ENCODE assay signal across 19 cellular contexts in the genomic region with DNA sequence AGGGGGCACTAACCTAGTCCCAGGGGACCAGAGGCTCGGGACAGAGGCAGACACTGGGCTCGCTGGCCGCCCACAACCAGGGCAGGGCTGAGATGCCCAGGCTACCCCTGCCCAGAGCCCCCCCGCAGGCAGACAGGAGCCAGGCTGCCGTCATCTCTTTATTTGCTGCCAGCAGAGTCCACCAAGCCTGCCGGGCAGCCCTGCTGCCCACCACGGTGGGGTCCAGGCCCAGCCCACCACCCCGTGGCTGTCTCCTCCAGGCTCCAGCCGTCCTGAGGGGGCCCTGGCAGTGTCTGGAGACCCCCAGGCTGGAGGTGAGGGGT. TPM values are rescaled to one million over a fixed set of nuclear protein-coding genes. Genes with fewer than 3 reads are reported as not detected.
DNase-seq lines count a peak whose midpoint lies in the region; ATAC-seq, FAIRE-seq and TF ChIP-seq lines count a peak whose summit lies in the region.
"Had no signal": no experiment of that assay in that cellular context is flagged by ENCODE, and none has a peak within 500 bp of the region (broad histone marks: within the 10 kb centered on the region; RNA-seq: fewer than 3 reads in every experiment).

No MANE protein-coding gene starts in this region.

- peak; percentile 1 for ATAC-seq in stimulated activated naive CD8-positive, alpha-beta T cell treated with anti-CD3 and anti-CD28 coated beads, Interleukin-15, amount 100 ng/mL, for 72 hours
- no peak for ATAC-seq in stimulated activated naive CD8-positive, alpha-beta T cell treated with anti-CD3 and anti-CD28 coated beads, Interleukin-15, Interleukin-2, amounts not matched to agents 100 U/mL and 50 U/mL, for 24 hours
- no peak for ATAC-seq in K562
- ATAC-seq in lower lobe of right lung = no peak

- H3K4me1 ChIP-seq in K562 (replicated peaks in 1 of 2; ENCODE audit: control insufficient read depth in 2 of 2, insufficient read depth in 2 of 2, low read length in 2 of 2) = peaks cover under 1 to 55% of the 10 kb centered on the region in 2 experiments; a peak in 3 of 5 replicates
- H3K4me1 ChIP-seq in lower lobe of right lung = no peaks in the 10 kb centered on the region
- H3K4me1 ChIP-seq: A549, Caco-2 had no signal

- H3K27me3 ChIP-seq in K562 (ENCODE audit: control insufficient read depth in 2 of 2, insufficient read depth in 2 of 2, low read length in 2 of 2) = no peaks in the 10 kb centered on the region
- no peaks in the 10 kb centered on the region for H3K27me3 ChIP-seq in lower lobe of right lung (ENCODE audit: low read depth)

- no peaks in the 10 kb centered on the region for H3K9me3 Mint-ChIP-seq in stimulated activated naive CD8-positive, alpha-beta T cell treated with anti-CD3 and anti-CD28 coated beads, Interleukin-15, amount 100 ng/mL, for 72 hours
- H3K9me3 Mint-ChIP-seq: CD8-positive, alpha-beta memory T cell had no signal

- CTCF ChIA-PET in K562 (lab: Yijun Ruan, JAX; ENCODE audit: low intra/inter-chr PET ratio) = interaction anchor here (0.6 to 2.1 kb wide), 3 partner anchors 30 to 75 kb away, joined by 4 to 19 read pairs (median 5); no protein-coding TSS in a partner anchor

- TF ChIP-seq CTCF in K562 (IDR thresholded peaks at IDR 0.05 in 2 of 3, conservative IDR thresholded peaks at IDR 0.05 in 1 of 3; ENCODE audit: insufficient read depth in 2 of 3, low read depth in 1 of 3, low read length in 3 of 3) (no peak), lower lobe of right lung (IDR thresholded peaks at IDR 0.05) (no peak)

- H3K9ac ChIP-seq in K562 (ENCODE audit: insufficient read depth in 1 of 2, low read depth in 2 of 2, low read length in 2 of 2) = peak overlapping the region in 1 of 2 experiments; percentile 45; a peak in 1 of 4 replicates

- no peak overlapping the region for H2AFZ ChIP-seq in K562 (ENCODE audit: low read depth, low read length)

- in situ Hi-C loops in K562 (cut with MboI) = no loop called here

- H3K79me2 ChIP-seq in K562 (ENCODE audit: control insufficient read depth, insufficient read depth, low read length) = no peaks in the 10 kb centered on the region

- H3K27ac ChIP-seq in K562 (ENCODE audit: extremely low read depth, low read depth, low read length) (no peak overlapping the region), lower lobe of right lung (no peak overlapping the region), temporal lobe (ENCODE audit: low read depth, low read length) (peak overlapping the region; percentile 99)
- H3K27ac ChIP-seq: HL-60 had no signal

- no peak overlapping the region for H3K4me3 Mint-ChIP-seq in stimulated activated naive CD8-positive, alpha-beta T cell treated with anti-CD3 and anti-CD28 coated beads, Interleukin-15, amount 100 ng/mL, for 72 hours
- H3K4me3 Mint-ChIP-seq: CD14-positive monocyte; CD8-positive, alpha-beta memory T cell had no signal

- intact Hi-C loops in K562 (cut with micrococcal nuclease) (loop anchor here (10.0 kb wide), 1 partner anchor 61 kb away; the partner anchor contains the start of gene TBXA2R), lower lobe of right lung (cut with DNase I) (no loop called here)

- peak overlapping the region in 1 of 2 donors; percentile 63 for H3K27ac Mint-ChIP-seq in stimulated activated naive CD8-positive, alpha-beta T cell treated with anti-CD3 and anti-CD28 coated beads, Interleukin-15, amount 100 ng/mL, for 72 hours
- H3K27ac Mint-ChIP-seq: CD14-positive monocyte; CD8-positive, alpha-beta memory T cell had no signal

- no peak for TF ChIP-seq RAD21 in K562 (CRISPR knock-in tag; conservative IDR thresholded peaks at IDR 0.05 in 1 of 2, IDR thresholded peaks at IDR 0.05 in 1 of 2)

- H3K36me3 ChIP-seq in K562 (ENCODE audit: control insufficient read depth, insufficient read depth, low read length) (peaks cover 59% of the 10 kb centered on the region; the same call in 2 of the 3 replicates), lower lobe of right lung (peaks cover 48% of the 10 kb centered on the region)

- POLR2A ChIA-PET in K562 (lab: Yijun Ruan, JAX) = no interaction called here

- peaks cover 5% of the 10 kb centered on the region; the same call in 1 of the 2 replicates for H4K20me1 ChIP-seq in K562 (replicated peaks; ENCODE audit: control insufficient read depth, insufficient read depth, low read length)

- peaks cover 31% of the 10 kb centered on the region for H3K4me1 Mint-ChIP-seq in stimulated activated naive CD8-positive, alpha-beta T cell treated with anti-CD3 and anti-CD28 coated beads, Interleukin-15, amount 100 ng/mL, for 72 hours

- FAIRE-seq in K562 (lab: Jason Lieb, UNC) = no peak
- FAIRE-seq: A549, GM18507 had no signal

- H3K27me3 Mint-ChIP-seq in stimulated activated naive CD8-positive, alpha-beta T cell treated with anti-CD3 and anti-CD28 coated beads, Interleukin-15, amount 100 ng/mL, for 72 hours = no peaks in the 10 kb centered on the region
- H3K27me3 Mint-ChIP-seq: CD8-positive, alpha-beta memory T cell had no signal

- 0 out of 2 replicates have a peak, but pooled peaks have one; percentile 8 for TF ChIP-seq POLR2A in K562 (conservative IDR thresholded peaks at IDR 0.05)

- no peaks in the 10 kb centered on the region for H3K9me3 ChIP-seq in K562 (replicated peaks; ENCODE audit: control insufficient read depth, insufficient read depth, low read depth, low read length)
- no peaks in the 10 kb centered on the region for H3K9me3 ChIP-seq in lower lobe of right lung
- H3K9me3 ChIP-seq: A549, Caco-2 had no signal

- DNase-seq in stimulated activated naive CD8-positive, alpha-beta T cell treated with anti-CD3 and anti-CD28 coated beads, Interleukin-15, amount 100 ng/mL, for 72 hours = no peak
- DNase-seq in stimulated activated naive CD8-positive, alpha-beta T cell treated with anti-CD3 and anti-CD28 coated beads, Interleukin-15, Interleukin-2, amounts not matched to agents 100 U/mL and 50 U/mL, for 24 hours = no peak
- DNase-seq in K562 (ENCODE audit: extremely low read depth in 1 of 4, low spot score in 3 of 4) = no peak
- peak; percentile 35 for DNase-seq in lower lobe of right lung
- DNase-seq in NAMALWA (ENCODE audit: low spot score) = no peak
- DNase-seq in AG08396 (ENCODE audit: low spot score) = no peak
- DNase-seq in stimulated activated CD4-positive, alpha-beta T cell treated with anti-CD3 and anti-CD28 coated beads, Interleukin-4, amount 100 ng/mL, for 24 hours = no peak
- DNase-seq: Caco-2; CD8-positive, alpha-beta memory T cell; DND-41; GDM1 had no signal

- 92% methylated on average over 7 of the region's 9 CpGs for WGBS in K562 (ENCODE audit: insufficient coverage, low coverage, missing lambda C conversion rate)

- H3K4me3 ChIP-seq in K562 (no peak overlapping the region), lower lobe of right lung (no peak overlapping the region)
- H3K4me3 ChIP-seq: A549 had no signal

- H3K4me2 ChIP-seq in K562 (ENCODE audit: insufficient read depth, low read length) = no peak overlapping the region
- H3K4me2 ChIP-seq: A549 had no signal

- no peak for TF ChIP-seq EP300 in K562 (IDR thresholded peaks at IDR 0.05; ENCODE audit: low read length)

- no TSS peak for BruUV-seq in K562 (replicated peaks; lab: Mats Ljungman, UMichigan)

- H3K9me1 ChIP-seq in K562 (ENCODE audit: control insufficient read depth, insufficient read depth, low read length) = no peaks in the 10 kb centered on the region

RNA-seq across cellular contexts. Expression of gene TEKTIP1, which starts 5.0 kb away (rescaled TPM):
- not detected in 2 replicates for total RNA-seq in K562 (2011; cell fraction: chromatin; rRNA removed; ENCODE audit: low replicate concordance)
- total RNA-seq in K562 (2011; cell fraction: nucleolus; rRNA removed) = not detected in 2 replicates
- total RNA-seq in K562 (2011; cell fraction: nucleoplasm; rRNA removed) = not detected in 2 replicates
- total RNA-seq in K562 (2014; rRNA removed) (not detected in 2 replicates), K562 (2014; rRNA removed; fragmentation: Illumina TruSeq; extraction: Trizol) (not detected in 2 replicates), K562 (2015; rRNA removed; fragmentation: Illumina TruSeq; extraction: Trizol) (0.26 TPM in 1 of 2 replicates, not detected in the other), K562 (2021) (0.29 and 0.66 TPM in 2 replicates), lower lobe of right lung (2.2 TPM), temporal lobe (not detected)
- polyA plus RNA-seq in K562 (2011; rRNA removed) (not detected in 2 replicates), K562 (2014; fragmentation: Illumina TruSeq; extraction: Trizol) (not detected in 2 replicates), K562 (2014; fragmentation: Nextera tagmentation; extraction: Ambion mirVana) (not detected), K562 (2014; rRNA removed) (not detected in 2 replicates)
- polyA plus RNA-seq in K562 (2011; cell fraction: cytosol; rRNA removed) = not detected in 2 replicates
- polyA plus RNA-seq in K562 (2011; cell fraction: nucleus; rRNA removed) = 0.53 TPM in 1 of 2 replicates, not detected in the other
- polyA plus RNA-seq in K562 (2012) = 0.44 and 0.68 TPM in 2 replicates
- polyA minus RNA-seq in K562 (2011; rRNA and poly(A)+ RNA removed) = not detected in 2 replicates
- not detected in 2 replicates for polyA minus RNA-seq in K562 (2011; cell fraction: cytosol; rRNA and poly(A)+ RNA removed)
- not detected in 2 replicates for polyA minus RNA-seq in K562 (2011; cell fraction: nucleus; rRNA and poly(A)+ RNA removed)
- total RNA-seq: H4 had no signal
- polyA plus RNA-seq: A549, AG04450, BJ, CD14-positive monocyte had no signal

RNA-seq across cellular contexts. Expression of gene MFSD12, which starts 13.4 kb away (rescaled TPM):
- 80.9 and 267 TPM in 2 replicates for total RNA-seq in K562 (2011; cell fraction: chromatin; rRNA removed; ENCODE audit: low replicate concordance)
- total RNA-seq in K562 (2011; cell fraction: nucleolus; rRNA removed) = 253 and 311 TPM in 2 replicates
- total RNA-seq in K562 (2011; cell fraction: nucleoplasm; rRNA removed) = 151 and 160 TPM in 2 replicates
- total RNA-seq in K562 (2014; rRNA removed) (99.9 and 103 TPM in 2 replicates), K562 (2014; rRNA removed; fragmentation: Illumina TruSeq; extraction: Trizol) (18.8 and 21.5 TPM in 2 replicates), K562 (2015; rRNA removed; fragmentation: Illumina TruSeq; extraction: Trizol) (34.8 and 40.7 TPM in 2 replicates), K562 (2021) (110 and 112 TPM in 2 replicates), lower lobe of right lung (80.7 TPM), temporal lobe (24.6 TPM)
- polyA plus RNA-seq in K562 (2011; rRNA removed) (31.8 and 53.9 TPM in 2 replicates), K562 (2014; fragmentation: Illumina TruSeq; extraction: Trizol) (28.2 and 63.0 TPM in 2 replicates), K562 (2014; fragmentation: Nextera tagmentation; extraction: Ambion mirVana) (1 to 10 TPM in 1 of 2 experiments, under 1 TPM in 1; 0.69 to 1.7 TPM), K562 (2014; rRNA removed) (79.9 and 80.7 TPM in 2 replicates)
- polyA plus RNA-seq in K562 (2011; cell fraction: cytosol; rRNA removed) = 48.2 and 140 TPM in 2 replicates
- polyA plus RNA-seq in K562 (2011; cell fraction: nucleus; rRNA removed) = 127 and 224 TPM in 2 replicates
- polyA plus RNA-seq in K562 (2012) = 63.5 and 81.8 TPM in 2 replicates
- 19.6 and 27.4 TPM in 2 replicates for polyA minus RNA-seq in K562 (2011; rRNA and poly(A)+ RNA removed)
- polyA minus RNA-seq in K562 (2011; cell fraction: cytosol; rRNA and poly(A)+ RNA removed) = 64.0 and 66.5 TPM in 2 replicates
- polyA minus RNA-seq in K562 (2011; cell fraction: nucleus; rRNA and poly(A)+ RNA removed) = 38.5 and 38.8 TPM in 2 replicates

RNA-seq across cellular contexts. Expression of gene HMG20B, which starts 28.7 kb away (rescaled TPM):
- total RNA-seq in K562 (2011; cell fraction: chromatin; rRNA removed; ENCODE audit: low replicate concordance) = 47.2 and 115 TPM in 2 replicates
- total RNA-seq in K562 (2011; cell fraction: nucleolus; rRNA removed) = 85.8 and 97.1 TPM in 2 replicates
- 68.6 and 70.5 TPM in 2 replicates for total RNA-seq in K562 (2011; cell fraction: nucleoplasm; rRNA removed)
- total RNA-seq in K562 (2014; rRNA removed) = 137 and 148 TPM in 2 replicates
- 18.2 and 18.5 TPM in 2 replicates for total RNA-seq in K562 (2014; rRNA removed; fragmentation: Illumina TruSeq; extraction: Trizol)
- 37.6 and 38.6 TPM in 2 replicates for total RNA-seq in K562 (2015; rRNA removed; fragmentation: Illumina TruSeq; extraction: Trizol)
- total RNA-seq in K562 (2021) = 122 and 125 TPM in 2 replicates
- 47.6 and 54.4 TPM in 2 replicates for polyA plus RNA-seq in K562 (2011; rRNA removed)
- polyA plus RNA-seq in K562 (2011; cell fraction: cytosol; rRNA removed) = 49.5 and 107 TPM in 2 replicates
- 169 and 253 TPM in 2 replicates for polyA plus RNA-seq in K562 (2011; cell fraction: nucleus; rRNA removed)
- polyA plus RNA-seq in K562 (2012) = 75.9 and 122 TPM in 2 replicates
- 25.6 and 53.2 TPM in 2 replicates for polyA plus RNA-seq in K562 (2014; fragmentation: Illumina TruSeq; extraction: Trizol)
- polyA plus RNA-seq in K562 (2014; fragmentation: Nextera tagmentation; extraction: Ambion mirVana) = under 1 TPM; 0.35 to 0.78 TPM
- polyA plus RNA-seq in K562 (2014; rRNA removed) = 159 and 172 TPM in 2 replicates
- 8.0 and 11.1 TPM in 2 replicates for polyA minus RNA-seq in K562 (2011; rRNA and poly(A)+ RNA removed)
- 24.4 and 30.8 TPM in 2 replicates for polyA minus RNA-seq in K562 (2011; cell fraction: cytosol; rRNA and poly(A)+ RNA removed)
- 24.4 and 30.4 TPM in 2 replicates for polyA minus RNA-seq in K562 (2011; cell fraction: nucleus; rRNA and poly(A)+ RNA removed)
- 60.9 TPM for total RNA-seq in lower lobe of right lung
- 9.6 TPM for total RNA-seq in temporal lobe

RNA-seq across cellular contexts. Expression of gene FZR1, which starts 37.9 kb away (rescaled TPM):
- total RNA-seq in K562 (2011; cell fraction: chromatin; rRNA removed; ENCODE audit: low replicate concordance) = 50.6 and 186 TPM in 2 replicates
- 95.1 and 105 TPM in 2 replicates for total RNA-seq in K562 (2011; cell fraction: nucleolus; rRNA removed)
- total RNA-seq in K562 (2011; cell fraction: nucleoplasm; rRNA removed) = 50.0 and 65.9 TPM in 2 replicates
- total RNA-seq in K562 (2014; rRNA removed) = 24.1 and 42.2 TPM in 2 replicates
- total RNA-seq in K562 (2014; rRNA removed; fragmentation: Illumina TruSeq; extraction: Trizol) = 5.0 and 5.7 TPM in 2 replicates
- total RNA-seq in K562 (2015; rRNA removed; fragmentation: Illumina TruSeq; extraction: Trizol) = 18.0 and 22.3 TPM in 2 replicates
- total RNA-seq in K562 (2021) = 45.4 and 48.0 TPM in 2 replicates
- 22.2 and 37.4 TPM in 2 replicates for polyA plus RNA-seq in K562 (2011; rRNA removed)
- 18.2 and 33.8 TPM in 2 replicates for polyA plus RNA-seq in K562 (2011; cell fraction: cytosol; rRNA removed)
- polyA plus RNA-seq in K562 (2011; cell fraction: nucleus; rRNA removed) = 112 and 152 TPM in 2 replicates
- 39.8 and 40.4 TPM in 2 replicates for polyA plus RNA-seq in K562 (2012)
- polyA plus RNA-seq in K562 (2014; fragmentation: Illumina TruSeq; extraction: Trizol) = 21.6 and 40.6 TPM in 2 replicates
- under 1 TPM; 0.18 to 0.28 TPM for polyA plus RNA-seq in K562 (2014; fragmentation: Nextera tagmentation; extraction: Ambion mirVana)
- polyA plus RNA-seq in K562 (2014; rRNA removed) = 23.6 and 30.6 TPM in 2 replicates
- 6.9 and 8.2 TPM in 2 replicates for polyA minus RNA-seq in K562 (2011; rRNA and poly(A)+ RNA removed)
- 32.1 and 44.7 TPM in 2 replicates for polyA minus RNA-seq in K562 (2011; cell fraction: cytosol; rRNA and poly(A)+ RNA removed)
- polyA minus RNA-seq in K562 (2011; cell fraction: nucleus; rRNA and poly(A)+ RNA removed) = 18.8 and 33.2 TPM in 2 replicates
- 34.1 TPM for total RNA-seq in lower lobe of right lung
- 27.5 TPM for total RNA-seq in temporal lobe

RNA-seq across cellular contexts. Expression of gene GIPC3, which starts 41.3 kb away (rescaled TPM):
- 2.6 and 7.5 TPM in 2 replicates for total RNA-seq in K562 (2011; cell fraction: chromatin; rRNA removed; ENCODE audit: low replicate concordance)
- total RNA-seq in K562 (2011; cell fraction: nucleolus; rRNA removed) = 3.8 and 5.5 TPM in 2 replicates
- 3.2 and 4.0 TPM in 2 replicates for total RNA-seq in K562 (2011; cell fraction: nucleoplasm; rRNA removed)
- 0.54 and 1.2 TPM in 2 replicates for total RNA-seq in K562 (2014; rRNA removed)
- 0.83 and 0.91 TPM in 2 replicates for total RNA-seq in K562 (2014; rRNA removed; fragmentation: Illumina TruSeq; extraction: Trizol)
- 0.98 and 1.0 TPM in 2 replicates for total RNA-seq in K562 (2015; rRNA removed; fragmentation: Illumina TruSeq; extraction: Trizol)
- total RNA-seq in K562 (2021) = 3.3 and 3.9 TPM in 2 replicates
- 2.5 and 3.1 TPM in 2 replicates for polyA plus RNA-seq in K562 (2011; rRNA removed)
- polyA plus RNA-seq in K562 (2011; cell fraction: cytosol; rRNA removed) = 3.0 and 4.9 TPM in 2 replicates
- polyA plus RNA-seq in K562 (2011; cell fraction: nucleus; rRNA removed) = 5.3 and 8.9 TPM in 2 replicates
- polyA plus RNA-seq in K562 (2012) = 3.6 and 14.1 TPM in 2 replicates
- polyA plus RNA-seq in K562 (2014; fragmentation: Illumina TruSeq; extraction: Trizol) = 3.0 and 3.6 TPM in 2 replicates
- polyA plus RNA-seq in K562 (2014; fragmentation: Nextera tagmentation; extraction: Ambion mirVana) = under 1 TPM in 1 of 2 experiments, not detected in 1; 0.03 TPM
- polyA plus RNA-seq in K562 (2014; rRNA removed) = 1.9 and 2.3 TPM in 2 replicates
- polyA minus RNA-seq in K562 (2011; rRNA and poly(A)+ RNA removed) = 2.0 and 3.2 TPM in 2 replicates
- polyA minus RNA-seq in K562 (2011; cell fraction: cytosol; rRNA and poly(A)+ RNA removed) = 5.9 and 6.7 TPM in 2 replicates
- 1.6 and 2.1 TPM in 2 replicates for polyA minus RNA-seq in K562 (2011; cell fraction: nucleus; rRNA and poly(A)+ RNA removed)
- 4.2 TPM for total RNA-seq in lower lobe of right lung
- 0.25 TPM for total RNA-seq in temporal lobe
- total RNA-seq: Caco-2, H4 had no signal
